In the genomic region with DNA sequence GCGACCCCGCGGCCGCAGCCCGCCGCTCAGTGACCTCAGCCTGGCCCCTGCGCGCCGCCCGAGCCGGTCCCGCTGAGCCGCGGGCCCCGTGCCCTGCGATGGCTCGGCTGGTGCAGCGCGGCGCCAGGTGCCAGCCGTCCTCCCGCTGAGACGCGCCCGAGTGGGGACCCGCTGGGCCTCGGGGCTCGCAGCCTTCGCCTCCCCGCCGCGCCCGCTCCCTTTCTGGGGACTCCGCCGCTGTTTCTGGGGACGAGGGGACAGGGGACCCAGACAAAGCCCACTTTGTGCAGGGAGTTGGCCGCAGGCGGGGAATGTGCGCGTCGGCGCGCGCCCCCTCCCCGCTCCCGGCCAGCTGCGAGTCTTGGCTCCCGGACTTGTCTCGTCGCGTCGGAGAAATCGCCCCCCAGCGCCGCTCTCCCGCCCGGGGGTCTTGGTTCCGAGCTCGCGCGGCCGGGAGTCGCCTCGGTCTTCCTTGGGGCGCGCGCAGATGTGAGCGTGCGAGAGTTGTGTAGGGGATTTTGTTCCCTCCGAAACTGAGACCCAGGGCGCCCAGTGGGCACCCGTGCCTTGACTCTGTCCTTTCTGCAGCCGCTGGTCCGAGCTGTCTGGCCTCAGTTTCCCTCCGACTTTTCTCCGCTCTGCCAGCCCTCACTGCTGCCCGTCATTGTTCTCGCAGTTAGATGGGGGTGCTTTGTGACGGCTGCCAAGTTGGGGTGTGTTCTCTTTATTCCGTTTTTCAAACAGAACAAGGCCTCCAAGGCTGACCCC, we compare ENCODE assay signal across 8 cellular contexts. TPM values are rescaled to one million over a fixed set of nuclear protein-coding genes. Genes with fewer than 3 reads are reported as not detected.
A peak's percentile ranks its signal among the peaks of the same experiment; 100 is the strongest.
DNase-seq lines count a peak whose midpoint lies in the region; ATAC-seq, FAIRE-seq and TF ChIP-seq lines count a peak whose summit lies in the region.

No MANE protein-coding gene starts in this region.

- no peaks in the 10 kb centered on the region for H3K9me3 ChIP-seq in GM12878 (replicated peaks; ENCODE audit: control insufficient read depth, insufficient read depth, low read length)

- RAD21 ChIA-PET in GM12878 (lab: Charles Lee; ENCODE audit: unreplicated experiment) = no interaction called here

- H3K27ac ChIP-seq in GM12878 (ENCODE audit: control insufficient read depth, insufficient read depth) = no peak overlapping the region

- H3K27ac Mint-ChIP-seq in stimulated activated naive CD8-positive, alpha-beta T cell treated with anti-CD3 and anti-CD28 coated beads, Interleukin-15, amount 100 ng/mL, for 72 hours = peak overlapping the region in 1 of 2 donors; percentile 28

- no peak for FAIRE-seq in GM12878 (lab: Jason Lieb, UNC)

- peak; percentile 27 for ATAC-seq in GM19025 (IDR thresholded peaks at IDR 0.05; ENCODE audit: low read depth, unreplicated experiment)
- peak; percentile 39 for ATAC-seq in HG03159 (IDR thresholded peaks at IDR 0.05; ENCODE audit: unreplicated experiment)
- peak; percentile 77; the same call in 2 of the 3 replicates for ATAC-seq in GM12878
- ATAC-seq in left colon = peak; percentile 42
- peak; percentile 77 for ATAC-seq in stimulated activated naive CD8-positive, alpha-beta T cell treated with anti-CD3 and anti-CD28 coated beads, Interleukin-15, amount 100 ng/mL, for 72 hours

- POLR2A ChIA-PET in GM12878 (lab: Charles Lee) = no interaction called here

- no peaks in the 10 kb centered on the region for H3K36me3 ChIP-seq in GM12878 (ENCODE audit: control insufficient read depth in 2 of 2, insufficient read depth in 2 of 2, low read length in 1 of 2)

- SMC1A ChIA-PET in GM12878 (lab: Charles Lee; ENCODE audit: uncharacterized antibody, unreplicated experiment) = no interaction called here

- BruUV-seq in GM12878 (replicated peaks; lab: Mats Ljungman, UMichigan) = no TSS peak

- TF ChIP-seq POLR2A in GM12878 (IDR thresholded peaks at IDR 0.05; ENCODE audit: low read depth, low read length) (no peak), erythroblast (IDR thresholded peaks at IDR 0.05; ENCODE audit: low read length) (no peak)

- H3K4me2 ChIP-seq in GM12878 (ENCODE audit: control insufficient read depth, insufficient read depth) = peak overlapping the region; percentile 78

- H3K79me2 ChIP-seq in GM12878 (ENCODE audit: control insufficient read depth, insufficient read depth, low read length) = no peaks in the 10 kb centered on the region

- 4% methylated on average over 62 of the region's 80 CpGs for WGBS in GM12878 (ENCODE audit: insufficient coverage, insufficient replicate concordance, low lambda C conversion rate, missing lambda C conversion rate)

- H4K20me1 ChIP-seq in GM12878 (ENCODE audit: control insufficient read depth, insufficient read depth) = no peaks in the 10 kb centered on the region

- DNase-seq in GM12878 (ENCODE audit: low read depth, low spot score) = no peak
- no peak for DNase-seq in left colon
- no peak for DNase-seq in stimulated activated naive CD8-positive, alpha-beta T cell treated with anti-CD3 and anti-CD28 coated beads, Interleukin-15, amount 100 ng/mL, for 72 hours
- DNase-seq in erythroblast (lab: John Stamatoyannopoulos, UW) = no peak
- no peak for DNase-seq in GM20000 (ENCODE audit: low spot score)
- DNase-seq in NAMALWA (ENCODE audit: low spot score) = no peak

- TF ChIP-seq CTCF in GM12878 (IDR thresholded peaks at IDR 0.05 in 2 of 3, conservative IDR thresholded peaks at IDR 0.05 in 1 of 3; ENCODE audit: control insufficient read depth in 2 of 3, extremely low read depth in 1 of 3, insufficient read depth in 1 of 3, low read depth in 3 of 3, low read length in 3 of 3) (no peak), GM20000 (IDR thresholded peaks at IDR 0.05; ENCODE audit: extremely low read depth, missing control alignments) (no peak)

- H3K4me1 Mint-ChIP-seq in stimulated activated naive CD8-positive, alpha-beta T cell treated with anti-CD3 and anti-CD28 coated beads, Interleukin-15, amount 100 ng/mL, for 72 hours = peaks cover 23% of the 10 kb centered on the region

- H3K9ac ChIP-seq in GM12878 (ENCODE audit: control insufficient read depth, insufficient read depth, low read length) = no peak overlapping the region

- peaks cover 2 to 7% of the 10 kb centered on the region in 2 experiments for H3K27me3 ChIP-seq in GM12878 (replicated peaks in 1 of 2; ENCODE audit: control insufficient read depth in 2 of 2, insufficient read depth in 2 of 2, low read length in 1 of 2)

- peak overlapping the region; percentile 80 to 85 for H3K4me3 Mint-ChIP-seq in stimulated activated naive CD8-positive, alpha-beta T cell treated with anti-CD3 and anti-CD28 coated beads, Interleukin-15, amount 100 ng/mL, for 72 hours

- H3K27me3 Mint-ChIP-seq in stimulated activated naive CD8-positive, alpha-beta T cell treated with anti-CD3 and anti-CD28 coated beads, Interleukin-15, amount 100 ng/mL, for 72 hours = peaks cover 56% of the 10 kb centered on the region

- H3K4me1 ChIP-seq in GM12878 (ENCODE audit: control insufficient read depth, insufficient read depth, low read length) = no peaks in the 10 kb centered on the region; the same call in 1 of the 2 replicates

- peak overlapping the region; percentile 71 for H3K4me3 ChIP-seq in GM12878

- peak overlapping the region; percentile 66 for H2AFZ ChIP-seq in GM12878 (ENCODE audit: control insufficient read depth, low read depth, low read length)

- in situ Hi-C loops in GM12878 (cut with MboI) = no loop called here

- no peaks in the 10 kb centered on the region for H3K9me3 Mint-ChIP-seq in stimulated activated naive CD8-positive, alpha-beta T cell treated with anti-CD3 and anti-CD28 coated beads, Interleukin-15, amount 100 ng/mL, for 72 hours

- intact Hi-C loops in GM12878 (cut with micrococcal nuclease; ENCODE audit: unreplicated experiment) (loop anchor here (5.0 kb wide), 1 partner anchor 50 kb away; the partner anchor contains the start of gene ANGEL1), left colon (cut with DNase I, micrococcal nuclease) (no loop called here)

- CTCF ChIA-PET in GM12878 (lab: Yijun Ruan, JAX) = no interaction called here

- no peak for TF ChIP-seq EP300 in GM12878 (IDR thresholded peaks at IDR 0.05; ENCODE audit: borderline replicate concordance in 1 of 2, control insufficient read depth in 1 of 2, low read depth in 2 of 2, low read length in 2 of 2)

- no peak for TF ChIP-seq RAD21 in GM12878 (IDR thresholded peaks at IDR 0.05; ENCODE audit: insufficient read depth, low read depth, low read length)

TF ChIP-seq in GM12878, 131 proteins besides CTCF, POLR2A, EP300 and RAD21 (continues in another document):
- no peak for TF ChIP-seq TCF3 (IDR thresholded peaks at IDR 0.05; ENCODE audit: borderline replicate concordance, insufficient read depth, low read depth, low read length)
- no peak for TF ChIP-seq SPI1 (IDR thresholded peaks at IDR 0.05; ENCODE audit: borderline replicate concordance, insufficient read depth, low read depth, low read length)
- TF ChIP-seq SRF (IDR thresholded peaks at IDR 0.05; ENCODE audit: low read depth in 2 of 2, low read length in 2 of 2) = no peak
- no peak for TF ChIP-seq CHD4 (IDR thresholded peaks at IDR 0.05)
- TF ChIP-seq MEF2B (IDR thresholded peaks at IDR 0.05; ENCODE audit: partially characterized antibody, poor library complexity, severe bottlenecking) = no peak
- TF ChIP-seq CBFB (IDR thresholded peaks at IDR 0.05; ENCODE audit: low read depth) = no peak
- TF ChIP-seq HDAC6 (IDR thresholded peaks at IDR 0.05; ENCODE audit: unreplicated experiment) = peak; percentile 19
- TF ChIP-seq NR2F1 (conservative IDR thresholded peaks at IDR 0.05) = peak; percentile 73
- 0 out of 2 replicates have a peak, but pooled peaks have one; percentile 48 for TF ChIP-seq GATAD2B (conservative IDR thresholded peaks at IDR 0.05; ENCODE audit: low read depth)

RNA-seq across cellular contexts. Expression of gene VASH1, which starts 0.8 kb away (rescaled TPM):
- 1.0 and 1.9 TPM in 2 replicates for total RNA-seq in GM12878 (2013; cell fraction: nucleolus; rRNA removed)
- total RNA-seq in GM12878 (2014; rRNA removed) (0.40 and 0.49 TPM in 2 replicates), GM12878 (2014; rRNA removed; fragmentation: Illumina TruSeq; extraction: Trizol) (0.54 and 0.78 TPM in 2 replicates), GM12878 (2021) (2.3 and 2.4 TPM in 2 replicates), left colon (1 to 10 TPM; 1.6 to 5.6 TPM)
- 0.72 TPM for polyA plus RNA-seq in GM12878 (2011; ENCODE audit: low read depth)
- polyA plus RNA-seq in GM12878 (2011; rRNA removed) (0.29 and 0.67 TPM in 2 replicates), GM12878 (2014; fragmentation: Illumina TruSeq; extraction: Trizol) (0.98 and 1.2 TPM in 2 replicates), GM12878 (2014; fragmentation: Nextera tagmentation; extraction: Ambion mirVana) (under 1 TPM; 0.06 to 0.35 TPM), GM12878 (2014; rRNA removed) (1.7 and 1.9 TPM in 2 replicates), GM12878 (2016; fragmentation: Nextera tagmentation; extraction: Ambion mirVana) (under 1 TPM; 0.45 to 0.52 TPM)
- polyA plus RNA-seq in GM12878 (2011; cell fraction: cytosol; rRNA removed) = 0.67 and 0.70 TPM in 2 replicates
- 3.3 and 3.8 TPM in 2 replicates for polyA plus RNA-seq in GM12878 (2011; cell fraction: nucleus; rRNA removed)
- 1.6 and 1.8 TPM in 2 replicates for polyA plus RNA-seq in GM12878 (2012)
- polyA minus RNA-seq in GM12878 (2011; rRNA and poly(A)+ RNA removed) = 0.29 and 1.5 TPM in 2 replicates
- not detected in 2 replicates for polyA minus RNA-seq in GM12878 (2011; cell fraction: cytosol; rRNA and poly(A)+ RNA removed)
- polyA minus RNA-seq in GM12878 (2011; cell fraction: nucleus; rRNA and poly(A)+ RNA removed) = 0.36 and 1.4 TPM in 2 replicates

RNA-seq across cellular contexts. Expression of gene ANGEL1, which starts 50.6 kb away (rescaled TPM):
- 59.6 and 65.0 TPM in 2 replicates for total RNA-seq in GM12878 (2013; cell fraction: nucleolus; rRNA removed)
- 7.4 and 11.1 TPM in 2 replicates for total RNA-seq in GM12878 (2014; rRNA removed)
- total RNA-seq in GM12878 (2014; rRNA removed; fragmentation: Illumina TruSeq; extraction: Trizol) = 9.1 and 9.4 TPM in 2 replicates
- total RNA-seq in GM12878 (2021) = 17.2 and 17.8 TPM in 2 replicates
- 6.4 TPM for polyA plus RNA-seq in GM12878 (2011; ENCODE audit: low read depth)
- 25.6 and 29.7 TPM in 2 replicates for polyA plus RNA-seq in GM12878 (2011; rRNA removed)
- 22.6 and 24.1 TPM in 2 replicates for polyA plus RNA-seq in GM12878 (2011; cell fraction: cytosol; rRNA removed)
- 64.3 and 69.8 TPM in 2 replicates for polyA plus RNA-seq in GM12878 (2011; cell fraction: nucleus; rRNA removed)
- 7.9 and 8.7 TPM in 2 replicates for polyA plus RNA-seq in GM12878 (2012)
- polyA plus RNA-seq in GM12878 (2014; fragmentation: Illumina TruSeq; extraction: Trizol) = 18.4 and 19.4 TPM in 2 replicates
- 1 to 10 TPM; 1.7 to 2.8 TPM for polyA plus RNA-seq in GM12878 (2014; fragmentation: Nextera tagmentation; extraction: Ambion mirVana)
- 13.9 and 17.6 TPM in 2 replicates for polyA plus RNA-seq in GM12878 (2014; rRNA removed)
- polyA plus RNA-seq in GM12878 (2016; fragmentation: Nextera tagmentation; extraction: Ambion mirVana) = 10 to 100 TPM; 11.8 to 12.8 TPM
- polyA minus RNA-seq in GM12878 (2011; rRNA and poly(A)+ RNA removed) = 19.4 and 29.2 TPM in 2 replicates
- 4.3 and 5.3 TPM in 2 replicates for polyA minus RNA-seq in GM12878 (2011; cell fraction: cytosol; rRNA and poly(A)+ RNA removed)
- polyA minus RNA-seq in GM12878 (2011; cell fraction: nucleus; rRNA and poly(A)+ RNA removed) = 16.1 and 28.8 TPM in 2 replicates
- 10 to 100 TPM; 12.9 to 13.2 TPM for total RNA-seq in left colon

Comparison
In these comparisons a context has a peak if more than half of its experiments do, and no peak if none do; other contexts are left out.
1. ATAC-seq: peak in every context shown above with its lines; median percentile 77 in GM12878; 77 in stimulated activated naive CD8-positive, alpha-beta T cell treated with anti-CD3 and anti-CD28 coated beads, Interleukin-15, amount 100 ng/mL, for 72 hours; 42 in left colon; 39 in HG03159; 27 in GM19025.